Comparison of ENCODE assay signal across 1 cellular context in the genomic region with DNA sequence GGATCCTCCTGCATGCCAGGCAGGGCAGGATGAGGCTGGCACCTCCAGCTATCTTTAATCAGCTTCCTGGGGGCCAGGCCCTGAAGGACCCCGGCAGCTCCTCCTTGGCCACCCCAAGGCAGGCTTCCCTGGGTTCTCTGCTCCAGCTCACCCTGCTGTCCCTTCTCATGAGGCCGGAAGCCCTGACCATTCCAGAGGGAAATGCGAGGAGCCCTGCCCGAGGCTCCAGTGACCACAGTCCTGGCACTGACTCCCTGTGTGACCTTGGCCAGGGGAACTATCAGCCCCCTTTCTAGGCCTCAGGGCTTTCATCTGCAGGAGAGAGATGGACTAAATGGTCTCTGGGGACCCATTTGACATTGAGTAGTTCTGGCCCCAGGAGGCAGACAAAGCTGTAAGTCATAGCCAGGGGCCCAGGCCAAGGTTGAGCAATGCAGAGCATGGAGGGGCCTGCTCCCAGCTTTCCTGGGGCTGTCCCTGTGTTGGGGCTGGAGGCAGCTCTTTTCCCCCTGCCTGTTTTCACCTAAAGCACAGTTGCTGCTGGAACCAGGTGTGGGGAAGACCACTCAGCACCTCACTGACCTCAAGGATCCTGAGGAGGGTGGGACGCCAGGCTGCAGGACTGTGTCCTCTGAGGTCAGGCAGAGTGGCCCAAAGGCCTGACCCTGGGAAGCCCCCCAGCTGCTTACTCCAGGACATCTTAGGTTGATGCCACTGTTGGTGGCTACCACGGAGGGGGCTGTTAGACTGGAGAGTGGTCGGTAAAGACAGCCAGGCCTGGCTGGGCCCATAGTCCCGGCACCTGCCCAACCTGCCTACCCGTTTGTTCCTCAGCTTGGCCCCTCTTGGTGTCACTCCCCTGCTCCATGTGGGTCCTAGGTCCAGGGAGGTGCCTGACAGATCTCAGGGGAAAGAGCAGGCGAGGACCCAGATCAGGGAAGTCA.
TF ChIP-seq lines count a peak whose summit lies in the region.

No MANE protein-coding gene starts in this region.

TF ChIP-seq in HepG2, 621 proteins besides CTCF, POLR2A, EP300 and RAD21 (continued from another document and continues in another):
- TF ChIP-seq, protein P1, sequence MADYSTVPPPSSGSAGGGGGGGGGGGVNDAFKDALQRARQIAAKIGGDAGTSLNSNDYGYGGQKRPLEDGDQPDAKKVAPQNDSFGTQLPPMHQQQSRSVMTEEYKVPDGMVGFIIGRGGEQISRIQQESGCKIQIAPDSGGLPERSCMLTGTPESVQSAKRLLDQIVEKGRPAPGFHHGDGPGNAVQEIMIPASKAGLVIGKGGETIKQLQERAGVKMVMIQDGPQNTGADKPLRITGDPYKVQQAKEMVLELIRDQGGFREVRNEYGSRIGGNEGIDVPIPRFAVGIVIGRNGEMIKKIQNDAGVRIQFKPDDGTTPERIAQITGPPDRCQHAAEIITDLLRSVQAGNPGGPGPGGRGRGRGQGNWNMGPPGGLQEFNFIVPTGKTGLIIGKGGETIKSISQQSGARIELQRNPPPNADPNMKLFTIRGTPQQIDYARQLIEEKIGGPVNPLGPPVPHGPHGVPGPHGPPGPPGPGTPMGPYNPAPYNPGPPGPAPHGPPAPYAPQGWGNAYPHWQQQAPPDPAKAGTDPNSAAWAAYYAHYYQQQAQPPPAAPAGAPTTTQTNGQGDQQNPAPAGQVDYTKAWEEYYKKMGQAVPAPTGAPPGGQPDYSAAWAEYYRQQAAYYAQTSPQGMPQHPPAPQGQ (CRISPR knock-in tag; IDR thresholded peaks at IDR 0.05; ENCODE audit: borderline replicate concordance): 0 out of 2 replicates have a peak, but pooled peaks have one; percentile 25
- peak; percentile 74; the same call in 1 of the 2 replicates for TF ChIP-seq ZNF136 (CRISPR knock-in tag; IDR thresholded peaks at IDR 0.05; ENCODE audit: low read depth)
- no peak; the same call in 1 of the 2 replicates for TF ChIP-seq ZNF598 (CRISPR knock-in tag; IDR thresholded peaks at IDR 0.05; ENCODE audit: borderline replicate concordance)
- TF ChIP-seq MYC (CRISPR knock-in tag; IDR thresholded peaks at IDR 0.05; ENCODE audit: borderline replicate concordance): peak; percentile 66; the same call in 1 of the 2 replicates
- peak; percentile 91 for TF ChIP-seq MED1 (CRISPR knock-in tag; IDR thresholded peaks at IDR 0.05)
- peak; percentile 46; the same call in 1 of the 2 replicates for TF ChIP-seq ZKSCAN5 (CRISPR knock-in tag; IDR thresholded peaks at IDR 0.05)
- TF ChIP-seq ZZZ3 (CRISPR knock-in tag; IDR thresholded peaks at IDR 0.05; ENCODE audit: borderline replicate concordance): no peak; the same call in 1 of the 2 replicates
- peak; percentile 73; the same call in 1 of the 2 replicates for TF ChIP-seq ZMYM2 (CRISPR knock-in tag; IDR thresholded peaks at IDR 0.05)
- peak; percentile 78; the same call in 1 of the 2 replicates for TF ChIP-seq EHMT2 (IDR thresholded peaks at IDR 0.05; ENCODE audit: borderline replicate concordance, low read depth, low read length)
- no peak for TF ChIP-seq GPN1 (CRISPR knock-in tag; IDR thresholded peaks at IDR 0.05; ENCODE audit: borderline replicate concordance)
- peak; percentile 83 for TF ChIP-seq TBX2 (CRISPR knock-in tag; IDR thresholded peaks at IDR 0.05; ENCODE audit: borderline replicate concordance)
- TF ChIP-seq, protein P2, sequence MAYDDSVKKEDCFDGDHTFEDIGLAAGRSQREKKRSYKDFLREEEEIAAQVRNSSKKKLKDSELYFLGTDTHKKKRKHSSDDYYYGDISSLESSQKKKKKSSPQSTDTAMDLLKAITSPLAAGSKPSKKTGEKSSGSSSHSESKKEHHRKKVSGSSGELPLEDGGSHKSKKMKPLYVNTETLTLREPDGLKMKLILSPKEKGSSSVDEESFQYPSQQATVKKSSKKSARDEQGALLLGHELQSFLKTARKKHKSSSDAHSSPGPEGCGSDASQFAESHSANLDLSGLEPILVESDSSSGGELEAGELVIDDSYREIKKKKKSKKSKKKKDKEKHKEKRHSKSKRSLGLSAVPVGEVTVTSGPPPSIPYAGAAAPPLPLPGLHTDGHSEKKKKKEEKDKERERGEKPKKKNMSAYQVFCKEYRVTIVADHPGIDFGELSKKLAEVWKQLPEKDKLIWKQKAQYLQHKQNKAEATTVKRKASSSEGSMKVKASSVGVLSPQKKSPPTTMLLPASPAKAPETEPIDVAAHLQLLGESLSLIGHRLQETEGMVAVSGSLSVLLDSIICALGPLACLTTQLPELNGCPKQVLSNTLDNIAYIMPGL (CRISPR knock-in tag; IDR thresholded peaks at IDR 0.05; ENCODE audit: borderline replicate concordance in 1 of 2, low read depth in 1 of 2): peak; percentile 34 to 80; a peak in 2 of 4 replicates
- TF ChIP-seq, protein P3, sequence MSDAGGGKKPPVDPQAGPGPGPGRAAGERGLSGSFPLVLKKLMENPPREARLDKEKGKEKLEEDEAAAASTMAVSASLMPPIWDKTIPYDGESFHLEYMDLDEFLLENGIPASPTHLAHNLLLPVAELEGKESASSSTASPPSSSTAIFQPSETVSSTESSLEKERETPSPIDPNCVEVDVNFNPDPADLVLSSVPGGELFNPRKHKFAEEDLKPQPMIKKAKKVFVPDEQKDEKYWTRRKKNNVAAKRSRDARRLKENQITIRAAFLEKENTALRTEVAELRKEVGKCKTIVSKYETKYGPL (CRISPR knock-in tag; IDR thresholded peaks at IDR 0.05): no peak
- TF ChIP-seq, protein P4, sequence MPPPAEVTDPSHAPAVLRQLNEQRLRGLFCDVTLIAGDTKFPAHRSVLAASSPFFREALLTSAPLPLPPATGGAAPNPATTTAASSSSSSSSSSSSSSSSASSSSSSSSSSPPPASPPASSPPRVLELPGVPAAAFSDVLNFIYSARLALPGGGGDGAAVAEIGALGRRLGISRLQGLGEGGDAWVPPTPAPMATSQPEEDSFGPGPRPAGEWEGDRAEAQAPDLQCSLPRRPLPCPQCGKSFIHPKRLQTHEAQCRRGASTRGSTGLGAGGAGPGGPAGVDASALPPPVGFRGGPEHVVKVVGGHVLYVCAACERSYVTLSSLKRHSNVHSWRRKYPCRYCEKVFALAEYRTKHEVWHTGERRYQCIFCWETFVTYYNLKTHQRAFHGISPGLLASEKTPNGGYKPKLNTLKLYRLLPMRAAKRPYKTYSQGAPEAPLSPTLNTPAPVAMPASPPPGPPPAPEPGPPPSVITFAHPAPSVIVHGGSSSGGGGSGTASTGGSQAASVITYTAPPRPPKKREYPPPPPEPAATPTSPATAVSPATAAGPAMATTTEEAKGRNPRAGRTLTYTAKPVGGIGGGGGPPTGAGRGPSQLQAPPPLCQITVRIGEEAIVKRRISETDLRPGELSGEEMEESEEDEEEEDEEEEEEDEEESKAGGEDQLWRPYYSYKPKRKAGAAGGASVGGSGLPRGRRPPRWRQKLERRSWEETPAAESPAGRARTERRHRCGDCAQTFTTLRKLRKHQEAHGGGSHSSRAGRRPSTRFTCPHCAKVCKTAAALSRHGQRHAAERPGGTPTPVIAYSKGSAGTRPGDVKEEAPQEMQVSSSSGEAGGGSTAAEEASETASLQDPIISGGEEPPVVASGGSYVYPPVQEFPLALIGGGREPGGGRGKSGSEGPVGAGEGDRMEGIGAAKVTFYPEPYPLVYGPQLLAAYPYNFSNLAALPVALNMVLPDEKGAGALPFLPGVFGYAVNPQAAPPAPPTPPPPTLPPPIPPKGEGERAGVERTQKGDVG (CRISPR knock-in tag; IDR thresholded peaks at IDR 0.05; ENCODE audit: borderline replicate concordance): peak; percentile 40; the same call in 1 of the 2 replicates
- peak; percentile 95 for TF ChIP-seq ZNF331 (CRISPR knock-in tag; IDR thresholded peaks at IDR 0.05)
- no peak for TF ChIP-seq ZNF558 (CRISPR knock-in tag; IDR thresholded peaks at IDR 0.05; ENCODE audit: borderline replicate concordance)
- TF ChIP-seq ZNF20 (CRISPR knock-in tag; IDR thresholded peaks at IDR 0.05): no peak
- TF ChIP-seq NKX3-1 (CRISPR knock-in tag; IDR thresholded peaks at IDR 0.05): no peak
- no peak for TF ChIP-seq ZNF570 (CRISPR knock-in tag; IDR thresholded peaks at IDR 0.05; ENCODE audit: borderline replicate concordance)
- TF ChIP-seq, protein P5, sequence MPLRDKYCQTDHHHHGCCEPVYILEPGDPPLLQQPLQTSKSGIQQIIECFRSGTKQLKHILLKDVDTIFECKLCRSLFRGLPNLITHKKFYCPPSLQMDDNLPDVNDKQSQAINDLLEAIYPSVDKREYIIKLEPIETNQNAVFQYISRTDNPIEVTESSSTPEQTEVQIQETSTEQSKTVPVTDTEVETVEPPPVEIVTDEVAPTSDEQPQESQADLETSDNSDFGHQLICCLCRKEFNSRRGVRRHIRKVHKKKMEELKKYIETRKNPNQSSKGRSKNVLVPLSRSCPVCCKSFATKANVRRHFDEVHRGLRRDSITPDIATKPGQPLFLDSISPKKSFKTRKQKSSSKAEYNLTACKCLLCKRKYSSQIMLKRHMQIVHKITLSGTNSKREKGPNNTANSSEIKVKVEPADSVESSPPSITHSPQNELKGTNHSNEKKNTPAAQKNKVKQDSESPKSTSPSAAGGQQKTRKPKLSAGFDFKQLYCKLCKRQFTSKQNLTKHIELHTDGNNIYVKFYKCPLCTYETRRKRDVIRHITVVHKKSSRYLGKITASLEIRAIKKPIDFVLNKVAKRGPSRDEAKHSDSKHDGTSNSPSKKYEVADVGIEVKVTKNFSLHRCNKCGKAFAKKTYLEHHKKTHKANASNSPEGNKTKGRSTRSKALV (CRISPR knock-in tag; IDR thresholded peaks at IDR 0.05): no peak
- TF ChIP-seq, protein P6, sequence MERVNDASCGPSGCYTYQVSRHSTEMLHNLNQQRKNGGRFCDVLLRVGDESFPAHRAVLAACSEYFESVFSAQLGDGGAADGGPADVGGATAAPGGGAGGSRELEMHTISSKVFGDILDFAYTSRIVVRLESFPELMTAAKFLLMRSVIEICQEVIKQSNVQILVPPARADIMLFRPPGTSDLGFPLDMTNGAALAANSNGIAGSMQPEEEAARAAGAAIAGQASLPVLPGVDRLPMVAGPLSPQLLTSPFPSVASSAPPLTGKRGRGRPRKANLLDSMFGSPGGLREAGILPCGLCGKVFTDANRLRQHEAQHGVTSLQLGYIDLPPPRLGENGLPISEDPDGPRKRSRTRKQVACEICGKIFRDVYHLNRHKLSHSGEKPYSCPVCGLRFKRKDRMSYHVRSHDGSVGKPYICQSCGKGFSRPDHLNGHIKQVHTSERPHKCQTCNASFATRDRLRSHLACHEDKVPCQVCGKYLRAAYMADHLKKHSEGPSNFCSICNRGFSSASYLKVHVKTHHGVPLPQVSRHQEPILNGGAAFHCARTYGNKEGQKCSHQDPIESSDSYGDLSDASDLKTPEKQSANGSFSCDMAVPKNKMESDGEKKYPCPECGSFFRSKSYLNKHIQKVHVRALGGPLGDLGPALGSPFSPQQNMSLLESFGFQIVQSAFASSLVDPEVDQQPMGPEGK (CRISPR knock-in tag; IDR thresholded peaks at IDR 0.05): peak; percentile 93
- TF ChIP-seq IKZF1 (IDR thresholded peaks at IDR 0.05): no peak
- TF ChIP-seq ZSCAN9 (CRISPR knock-in tag; IDR thresholded peaks at IDR 0.05; ENCODE audit: borderline replicate concordance): peak; percentile 94
- TF ChIP-seq ZNF207 (IDR thresholded peaks at IDR 0.05; ENCODE audit: borderline replicate concordance): no peak
- TF ChIP-seq, protein P7, sequence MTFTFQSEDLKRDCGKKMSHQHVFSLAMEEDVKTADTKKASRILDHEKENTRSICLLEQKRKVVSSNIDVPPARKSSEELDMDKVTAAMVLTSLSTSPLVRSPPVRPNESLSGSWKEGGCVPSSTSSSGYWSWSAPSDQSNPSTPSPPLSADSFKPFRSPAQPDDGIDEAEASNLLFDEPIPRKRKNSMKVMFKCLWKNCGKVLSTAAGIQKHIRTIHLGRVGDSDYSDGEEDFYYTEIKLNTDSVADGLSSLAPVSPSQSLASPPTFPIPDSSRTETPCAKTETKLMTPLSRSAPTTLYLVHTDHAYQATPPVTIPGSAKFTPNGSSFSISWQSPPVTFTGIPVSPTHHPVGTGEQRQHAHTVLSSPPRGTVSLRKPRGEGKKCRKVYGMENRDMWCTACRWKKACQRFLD (CRISPR knock-in tag; IDR thresholded peaks at IDR 0.05; ENCODE audit: borderline replicate concordance): 0 out of 2 replicates have a peak, but pooled peaks have one; percentile 44
- TF ChIP-seq TGIF2 (CRISPR knock-in tag; IDR thresholded peaks at IDR 0.05): peak; percentile 53; the same call in 1 of the 2 replicates
- peak; percentile 81 for TF ChIP-seq NR2F6 (IDR thresholded peaks at IDR 0.05)
- peak; percentile 85 for TF ChIP-seq NR2F6 (CRISPR knock-in tag; IDR thresholded peaks at IDR 0.05)
- no peak for TF ChIP-seq ZNF607 (CRISPR knock-in tag; IDR thresholded peaks at IDR 0.05; ENCODE audit: borderline replicate concordance)
- TF ChIP-seq DR1 (CRISPR knock-in tag; IDR thresholded peaks at IDR 0.05): no peak; the same call in 1 of the 2 replicates
- 0 out of 2 replicates have a peak, but pooled peaks have one; percentile 77 for TF ChIP-seq ZFP36L1 (CRISPR knock-in tag; IDR thresholded peaks at IDR 0.05)
- TF ChIP-seq, protein P8, sequence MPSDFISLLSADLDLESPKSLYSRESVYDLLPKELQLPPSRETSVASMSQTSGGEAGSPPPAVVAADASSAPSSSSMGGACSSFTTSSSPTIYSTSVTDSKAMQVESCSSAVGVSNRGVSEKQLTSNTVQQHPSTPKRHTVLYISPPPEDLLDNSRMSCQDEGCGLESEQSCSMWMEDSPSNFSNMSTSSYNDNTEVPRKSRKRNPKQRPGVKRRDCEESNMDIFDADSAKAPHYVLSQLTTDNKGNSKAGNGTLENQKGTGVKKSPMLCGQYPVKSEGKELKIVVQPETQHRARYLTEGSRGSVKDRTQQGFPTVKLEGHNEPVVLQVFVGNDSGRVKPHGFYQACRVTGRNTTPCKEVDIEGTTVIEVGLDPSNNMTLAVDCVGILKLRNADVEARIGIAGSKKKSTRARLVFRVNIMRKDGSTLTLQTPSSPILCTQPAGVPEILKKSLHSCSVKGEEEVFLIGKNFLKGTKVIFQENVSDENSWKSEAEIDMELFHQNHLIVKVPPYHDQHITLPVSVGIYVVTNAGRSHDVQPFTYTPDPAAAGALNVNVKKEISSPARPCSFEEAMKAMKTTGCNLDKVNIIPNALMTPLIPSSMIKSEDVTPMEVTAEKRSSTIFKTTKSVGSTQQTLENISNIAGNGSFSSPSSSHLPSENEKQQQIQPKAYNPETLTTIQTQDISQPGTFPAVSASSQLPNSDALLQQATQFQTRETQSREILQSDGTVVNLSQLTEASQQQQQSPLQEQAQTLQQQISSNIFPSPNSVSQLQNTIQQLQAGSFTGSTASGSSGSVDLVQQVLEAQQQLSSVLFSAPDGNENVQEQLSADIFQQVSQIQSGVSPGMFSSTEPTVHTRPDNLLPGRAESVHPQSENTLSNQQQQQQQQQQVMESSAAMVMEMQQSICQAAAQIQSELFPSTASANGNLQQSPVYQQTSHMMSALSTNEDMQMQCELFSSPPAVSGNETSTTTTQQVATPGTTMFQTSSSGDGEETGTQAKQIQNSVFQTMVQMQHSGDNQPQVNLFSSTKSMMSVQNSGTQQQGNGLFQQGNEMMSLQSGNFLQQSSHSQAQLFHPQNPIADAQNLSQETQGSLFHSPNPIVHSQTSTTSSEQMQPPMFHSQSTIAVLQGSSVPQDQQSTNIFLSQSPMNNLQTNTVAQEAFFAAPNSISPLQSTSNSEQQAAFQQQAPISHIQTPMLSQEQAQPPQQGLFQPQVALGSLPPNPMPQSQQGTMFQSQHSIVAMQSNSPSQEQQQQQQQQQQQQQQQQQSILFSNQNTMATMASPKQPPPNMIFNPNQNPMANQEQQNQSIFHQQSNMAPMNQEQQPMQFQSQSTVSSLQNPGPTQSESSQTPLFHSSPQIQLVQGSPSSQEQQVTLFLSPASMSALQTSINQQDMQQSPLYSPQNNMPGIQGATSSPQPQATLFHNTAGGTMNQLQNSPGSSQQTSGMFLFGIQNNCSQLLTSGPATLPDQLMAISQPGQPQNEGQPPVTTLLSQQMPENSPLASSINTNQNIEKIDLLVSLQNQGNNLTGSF (CRISPR knock-in tag; IDR thresholded peaks at IDR 0.05): 0 out of 2 replicates have a peak, but pooled peaks have one; percentile 22
